Comparison of ENCODE assay signal across 12 cellular contexts in the genomic region with DNA sequence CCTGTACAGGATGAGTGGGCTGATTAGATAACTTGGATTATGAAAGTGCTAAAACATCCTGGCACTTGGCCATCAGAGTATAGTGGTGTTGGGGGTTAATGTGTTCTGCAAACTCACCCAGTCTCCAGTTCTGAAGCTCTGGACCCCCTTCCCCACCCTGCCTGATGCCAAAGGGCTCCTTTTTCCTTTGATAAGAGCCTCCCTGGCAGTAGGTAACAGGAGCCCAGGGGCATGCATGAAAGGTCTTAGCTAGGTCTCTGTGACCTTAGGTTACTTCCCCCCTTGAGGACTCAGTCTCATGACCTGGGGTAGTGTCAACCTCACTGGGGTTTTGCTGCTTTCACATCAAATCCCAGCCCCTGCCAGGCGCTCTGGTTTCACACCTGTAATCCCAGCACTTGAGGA. TPM values are rescaled to one million over a fixed set of nuclear protein-coding genes. Genes with fewer than 3 reads are reported as not detected.
DNase-seq lines count a peak whose midpoint lies in the region; ATAC-seq and TF ChIP-seq lines count a peak whose summit lies in the region.
"Had no signal": no experiment of that assay in that cellular context is flagged by ENCODE, and none has a peak within 500 bp of the region (broad histone marks: within the 10 kb centered on the region; RNA-seq: fewer than 3 reads in every experiment).

No MANE protein-coding gene starts in this region.

- ATAC-seq in activated B cell treated with CpG ODN at 0.5 μM for 24 hours (ENCODE audit: low read depth), result no peak
- no peak for ATAC-seq in HG03432 (IDR thresholded peaks at IDR 0.05; ENCODE audit: unreplicated experiment)
- ATAC-seq: body of pancreas had no signal

- no peak overlapping the region for H3K27ac ChIP-seq in mesenchymal stem cell (ENCODE audit: low read length, poor library complexity, severe bottlenecking)
- H3K27ac ChIP-seq: body of pancreas had no signal

- H3K9ac ChIP-seq in mesenchymal stem cell (ENCODE audit: low read length), result no peak overlapping the region

- CTCF ChIA-PET in activated B cell treated with CpG ODN at 0.5 μM for 24 hours (lab: Charles Lee), result interaction anchor here (1.0 kb wide), 1 partner anchor 30 kb away, joined by 3 read pairs; no protein-coding TSS in a partner anchor

- H3K9me3 Mint-ChIP-seq in activated B cell treated with CpG ODN at 0.5 μM for 24 hours (no peaks in the 10 kb centered on the region), neural crest cell (peaks cover 3% of the 10 kb centered on the region)

- no peak overlapping the region for H3K14ac ChIP-seq in mesenchymal stem cell (ENCODE audit: low read length in 2 of 2)

- POLR2A ChIA-PET in activated B cell treated with CpG ODN at 0.5 μM for 24 hours (lab: Charles Lee), result interaction anchor here (0.5 to 2.0 kb wide), 5 partner anchors 57 to 257 kb away, joined by 3 to 6 read pairs (median 5); partner anchors contain the start of gene MARCHF2

- H3K4me3 Mint-ChIP-seq in activated B cell treated with CpG ODN at 0.5 μM for 24 hours (peak overlapping the region; percentile 4), neural crest cell (peak overlapping the region; percentile 99)

- H3K36me3 Mint-ChIP-seq in activated B cell treated with CpG ODN at 0.5 μM for 24 hours (ENCODE audit: low read depth), result peaks cover 36% of the 10 kb centered on the region
- peaks cover 6% of the 10 kb centered on the region for H3K36me3 Mint-ChIP-seq in neural crest cell (ENCODE audit: low read depth)

- H2BK5ac ChIP-seq in mesenchymal stem cell (ENCODE audit: low read depth, low read length, poor library complexity, severe bottlenecking), result no peak overlapping the region

- intact Hi-C loops in activated B cell treated with CpG ODN at 0.5 μM for 24 hours (cut with micrococcal nuclease), result loop anchor here (10.0 kb wide), 1 partner anchor 59 kb away; no protein-coding TSS in a partner anchor

- H4K8ac ChIP-seq in mesenchymal stem cell (ENCODE audit: low read length), result no peak overlapping the region

- H3K27me3 ChIP-seq in mesenchymal stem cell (ENCODE audit: control insufficient read depth in 1 of 2, insufficient read depth in 1 of 2, low read length in 2 of 2), result peaks cover 0 to 9% of the 10 kb centered on the region in 2 experiments
- H3K27me3 ChIP-seq: body of pancreas had no signal

- H2AFZ ChIP-seq in mesenchymal stem cell (ENCODE audit: low read depth, low read length), result no peak overlapping the region

- peaks cover 9% of the 10 kb centered on the region for H3K27me3 Mint-ChIP-seq in activated B cell treated with CpG ODN at 0.5 μM for 24 hours
- peaks cover 19% of the 10 kb centered on the region for H3K27me3 Mint-ChIP-seq in neural crest cell (ENCODE audit: low read depth)

- H3K9me3 ChIP-seq in mesenchymal stem cell (ENCODE audit: control insufficient read depth, low read length), result peaks cover 6% of the 10 kb centered on the region
- H3K9me3 ChIP-seq: body of pancreas had no signal

- H2BK15ac ChIP-seq in mesenchymal stem cell (ENCODE audit: low read depth, poor library complexity, severe bottlenecking), result no peak overlapping the region

- TF ChIP-seq CTCF in activated B cell treated with CpG ODN at 0.5 μM for 24 hours (IDR thresholded peaks at IDR 0.05), result no peak
- TF ChIP-seq CTCF in neural crest cell (conservative IDR thresholded peaks at IDR 0.05), result no peak

- peaks cover 21 to 22% of the 10 kb centered on the region in 2 experiments for H3K36me3 ChIP-seq in mesenchymal stem cell (ENCODE audit: control insufficient read depth in 1 of 2, insufficient read depth in 2 of 2, low read depth in 1 of 2, low read length in 2 of 2)

- H3K4me1 ChIP-seq in mesenchymal stem cell (ENCODE audit: control insufficient read depth, insufficient read depth, low read depth, low read length), result peaks cover 19% of the 10 kb centered on the region

- H2AK5ac ChIP-seq in mesenchymal stem cell (ENCODE audit: low read length, severe bottlenecking), result no peak overlapping the region

- no peak overlapping the region for H3K4ac ChIP-seq in mesenchymal stem cell (ENCODE audit: low read depth in 1 of 2, low read length in 2 of 2)

- DNase-seq in activated naive CD4-positive, alpha-beta T cell treated with Interleukin-2 at 50 U/mL for 16 hours, result peak; percentile 3
- no peak for DNase-seq in activated naive CD4-positive, alpha-beta T cell treated with anti-CD3 and anti-CD28 coated beads, Interleukin-2, amount 50 U/mL, for 16 hours
- DNase-seq in HuH-7.5 (ENCODE audit: low spot score) (peak; percentile 17), activated B cell treated with CpG ODN at 0.5 μM for 24 hours (no peak), neural crest cell (ENCODE audit: low read depth, low spot score) (no peak), mesenchymal stem cell (no peak), NK-92 (lab: John Stamatoyannopoulos, UW; ENCODE audit: unreplicated experiment) (no peak)
- DNase-seq: body of pancreas, hypothalamus, NCI-H1417, NCI-H526 had no signal

- H2BK12ac ChIP-seq in mesenchymal stem cell (ENCODE audit: low read length in 2 of 2), result no peak overlapping the region

- H3K27ac Mint-ChIP-seq in activated B cell treated with CpG ODN at 0.5 μM for 24 hours (no peak overlapping the region), neural crest cell (ENCODE audit: unreplicated experiment) (no peak overlapping the region)

- H3K79me1 ChIP-seq in mesenchymal stem cell (replicated peaks; ENCODE audit: low read length, poor library complexity, severe bottlenecking), result peaks cover 4% of the 10 kb centered on the region

- H3K4me3 ChIP-seq in mesenchymal stem cell (ENCODE audit: insufficient read depth in 1 of 2, low read depth in 1 of 2, low read length in 2 of 2), result no peak overlapping the region
- H3K4me3 ChIP-seq: body of pancreas had no signal

- H3K23ac ChIP-seq in mesenchymal stem cell (ENCODE audit: low read length in 2 of 2), result no peak overlapping the region

- peaks cover 37% of the 10 kb centered on the region for H3K4me1 Mint-ChIP-seq in activated B cell treated with CpG ODN at 0.5 μM for 24 hours
- H3K4me1 Mint-ChIP-seq in neural crest cell, result peaks cover 25% of the 10 kb centered on the region

- H2BK120ac ChIP-seq in mesenchymal stem cell (ENCODE audit: low read depth, low read length), result no peak overlapping the region

- H4K91ac ChIP-seq in mesenchymal stem cell (ENCODE audit: low read length), result no peak overlapping the region

- WGBS in mesenchymal stem cell, result 96% methylated on average over 1 of the region's 1 CpG

- no peak overlapping the region for H3K4me2 ChIP-seq in mesenchymal stem cell (ENCODE audit: low read length, poor library complexity, severe bottlenecking)

- no peak overlapping the region for H3K18ac ChIP-seq in mesenchymal stem cell (ENCODE audit: low read depth in 1 of 2, low read length in 2 of 2)

RNA-seq across cellular contexts. Expression of gene RPS28, which starts 2.5 kb away (rescaled TPM):
- total RNA-seq in activated B cell treated with CpG ODN at 0.5 μM for 24 hours (3,149 and 3,168 TPM in 2 replicates), neural crest cell (1,577 and 1,634 TPM in 2 replicates)
- 1,490 TPM for polyA plus RNA-seq in mesenchymal stem cell (2013, experiment 1 of 2)
- 1,615 TPM for polyA plus RNA-seq in mesenchymal stem cell (2013, experiment 2 of 2)

RNA-seq across cellular contexts. Expression of gene NDUFA7, which starts 2.6 kb away (rescaled TPM):
- total RNA-seq in activated B cell treated with CpG ODN at 0.5 μM for 24 hours (31.1 and 35.8 TPM in 2 replicates), neural crest cell (50.9 and 51.8 TPM in 2 replicates)
- 104 TPM for polyA plus RNA-seq in mesenchymal stem cell (2013, experiment 1 of 2)
- 104 TPM for polyA plus RNA-seq in mesenchymal stem cell (2013, experiment 2 of 2)

RNA-seq across cellular contexts. Expression of gene CD320, which starts 15.6 kb away (rescaled TPM):
- 23.7 and 24.6 TPM in 2 replicates for total RNA-seq in activated B cell treated with CpG ODN at 0.5 μM for 24 hours
- total RNA-seq in neural crest cell, result 64.5 and 68.5 TPM in 2 replicates
- 16.5 TPM for polyA plus RNA-seq in mesenchymal stem cell (2013, experiment 1 of 2)
- 16.4 TPM for polyA plus RNA-seq in mesenchymal stem cell (2013, experiment 2 of 2)

RNA-seq across cellular contexts. Expression of gene KANK3, which starts 19.3 kb away (rescaled TPM):
- total RNA-seq in activated B cell treated with CpG ODN at 0.5 μM for 24 hours (0.07 and 0.29 TPM in 2 replicates), neural crest cell (0.66 and 0.77 TPM in 2 replicates)
- polyA plus RNA-seq in mesenchymal stem cell (2013, experiment 1 of 2), result 0.14 TPM
- 0.23 TPM for polyA plus RNA-seq in mesenchymal stem cell (2013, experiment 2 of 2)

RNA-seq across cellular contexts. Expression of gene ANGPTL4, which starts 40.2 kb away (rescaled TPM):
- not detected in 2 replicates for total RNA-seq in activated B cell treated with CpG ODN at 0.5 μM for 24 hours
- total RNA-seq in neural crest cell, result not detected in 2 replicates
- polyA plus RNA-seq in mesenchymal stem cell (2013, experiment 1 of 2), result 48.8 TPM
- 48.5 TPM for polyA plus RNA-seq in mesenchymal stem cell (2013, experiment 2 of 2)

Comparison
In these comparisons a context has a peak if more than half of its experiments do, and no peak if none do; other contexts are left out.
1. DNase-seq: peak in activated naive CD4-positive, alpha-beta T cell treated with Interleukin-2 at 50 U/mL for 16 hours (single experiment) and HuH-7.5 (single experiment); none in activated naive CD4-positive, alpha-beta T cell treated with anti-CD3 and anti-CD28 coated beads, Interleukin-2, amount 50 U/mL, for 16 hours (single experiment), activated B cell treated with CpG ODN at 0.5 μM for 24 hours (single experiment), neural crest cell (single experiment), mesenchymal stem cell (single experiment) and NK-92 (single experiment).